ENCODE assay signal across 8 cellular contexts in the genomic region with DNA sequence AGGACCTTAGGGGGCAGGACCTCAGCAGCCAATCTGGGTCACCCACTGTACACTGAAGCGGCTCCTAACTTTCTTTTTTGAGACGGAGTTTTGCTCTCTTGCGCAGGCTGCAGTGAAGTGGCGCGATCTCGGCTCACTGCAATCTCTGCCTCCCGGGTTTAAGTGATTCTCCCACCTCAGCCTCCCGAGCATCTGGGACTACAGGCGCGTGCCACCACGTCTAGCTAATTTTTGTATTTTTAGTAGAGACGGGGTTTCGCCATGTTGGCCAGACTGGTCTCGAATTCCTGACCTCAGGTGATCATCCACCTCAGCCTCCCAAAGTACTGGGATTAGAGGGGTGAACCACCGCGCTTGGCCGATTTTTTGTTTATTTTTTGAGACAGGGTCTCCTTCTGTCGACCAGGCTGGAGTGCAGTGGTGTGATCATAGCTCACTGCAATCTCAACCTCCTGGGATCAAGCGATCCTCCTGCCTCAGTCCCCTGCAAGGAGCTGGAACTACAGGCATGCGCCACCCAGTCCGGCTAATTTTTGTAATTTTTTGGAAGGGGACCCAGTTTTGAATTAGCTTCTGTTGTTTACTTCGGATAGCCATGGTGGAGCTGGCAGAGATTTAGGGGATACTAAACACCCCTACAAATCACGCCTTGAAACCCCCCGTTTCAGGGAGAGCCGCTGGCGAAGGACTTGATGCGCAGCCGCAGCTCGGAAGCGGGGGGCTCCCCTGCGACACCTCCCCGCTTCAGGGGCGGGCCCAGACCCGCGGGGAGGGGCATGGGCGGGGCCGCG. TPM values are rescaled to one million over a fixed set of nuclear protein-coding genes. Genes with fewer than 3 reads are reported as not detected.
DNase-seq lines count a peak whose midpoint lies in the region; FAIRE-seq and TF ChIP-seq lines count a peak whose summit lies in the region.

No MANE protein-coding gene starts in this region.

- TF ChIP-seq EP300 in suprapubic skin (IDR thresholded peaks at IDR 0.05), result no peak

- TF ChIP-seq POLR2A in suprapubic skin (IDR thresholded peaks at IDR 0.05), result no peak

- no peak for TF ChIP-seq CTCF in suprapubic skin (IDR thresholded peaks at IDR 0.05)

- no peaks in the 10 kb centered on the region for H3K27me3 Mint-ChIP-seq in activated CD4-positive, alpha-beta T cell treated with anti-CD3 and anti-CD28 coated beads, Interleukin-2, amount 10 ng/mL, durations not matched to agents 24 days and 14 days
- H3K27me3 Mint-ChIP-seq in activated naive CD8-positive, alpha-beta T cell treated with anti-CD3 and anti-CD28 coated beads for 36 hours, result no peaks in the 10 kb centered on the region

- H3K27ac ChIP-seq in suprapubic skin (peak overlapping the region; percentile 97), small intestine (ENCODE audit: low read depth in 1 of 2, low read length in 1 of 2) (peak overlapping the region in 1 of 2 donors; percentile 98)

- H3K4me1 Mint-ChIP-seq in activated CD4-positive, alpha-beta T cell treated with anti-CD3 and anti-CD28 coated beads, Interleukin-2, amount 10 ng/mL, durations not matched to agents 24 days and 14 days, result peaks cover 32% of the 10 kb centered on the region
- H3K4me1 Mint-ChIP-seq in activated naive CD8-positive, alpha-beta T cell treated with anti-CD3 and anti-CD28 coated beads for 36 hours, result peaks cover 40% of the 10 kb centered on the region

- H3K27me3 ChIP-seq in suprapubic skin, result no peaks in the 10 kb centered on the region
- no peaks in the 10 kb centered on the region for H3K27me3 ChIP-seq in small intestine (ENCODE audit: control insufficient read depth in 2 of 2, insufficient read depth in 2 of 2, low read length in 2 of 2)

- DNase-seq in activated CD4-positive, alpha-beta T cell treated with anti-CD3 and anti-CD28 coated beads, Interleukin-2, amount 10 ng/mL, durations not matched to agents 24 days and 14 days, result peak; percentile 61
- DNase-seq in activated CD4-positive, alpha-beta T cell treated with anti-CD3 and anti-CD28 coated beads, Interleukin-2, amount 50 U/mL, for 1 hour, result no peak
- DNase-seq in activated naive CD8-positive, alpha-beta T cell treated with anti-CD3 and anti-CD28 coated beads for 36 hours, result no peak
- DNase-seq in iPS-NIHi7 (ENCODE audit: extremely low spot score), result peak; percentile 97
- peak in 1 of 2 donors; percentile 64 for DNase-seq in suprapubic skin (ENCODE audit: low spot score in 2 of 2)
- no peak for DNase-seq in NOMO-1 (lab: John Stamatoyannopoulos, UW; ENCODE audit: unreplicated experiment in 2 of 2)
- DNase-seq in small intestine, result no peak
- DNase-seq in islet precursor cell, result no peak

- H3K36me3 ChIP-seq in suprapubic skin (peaks cover 3% of the 10 kb centered on the region), small intestine (ENCODE audit: control insufficient read depth in 2 of 2, insufficient read depth in 2 of 2, low read length in 2 of 2) (peaks cover 0 to under 1% of the 10 kb centered on the region in 2 donors)

- H3K27ac Mint-ChIP-seq in activated CD4-positive, alpha-beta T cell treated with anti-CD3 and anti-CD28 coated beads, Interleukin-2, amount 10 ng/mL, durations not matched to agents 24 days and 14 days, result peak overlapping the region; percentile 58
- no peak overlapping the region for H3K27ac Mint-ChIP-seq in activated naive CD8-positive, alpha-beta T cell treated with anti-CD3 and anti-CD28 coated beads for 36 hours

- WGBS in suprapubic skin, result 52% methylated on average over 27 of the region's 38 CpGs
- WGBS in small intestine, 3 donors, result 24 to 35% (median 28%) methylated on average over 37 to 38 of the region's 38 CpGs

- H3K9me3 ChIP-seq in suprapubic skin, result no peaks in the 10 kb centered on the region
- no peaks in the 10 kb centered on the region for H3K9me3 ChIP-seq in small intestine (ENCODE audit: control insufficient read depth, low read depth)

- H3K4me1 ChIP-seq in suprapubic skin, result peaks cover 52% of the 10 kb centered on the region
- H3K4me1 ChIP-seq in small intestine (ENCODE audit: control insufficient read depth in 2 of 2, insufficient read depth in 1 of 2, low read depth in 1 of 2, low read length in 1 of 2), result peaks cover 0 to 11% of the 10 kb centered on the region in 2 donors

- H3K4me3 ChIP-seq in suprapubic skin, result peak overlapping the region; percentile 81
- peak overlapping the region in 1 of 2 donors; percentile 92 for H3K4me3 ChIP-seq in small intestine (ENCODE audit: low read depth in 1 of 2, low read length in 2 of 2)

- H3K9me3 Mint-ChIP-seq in activated CD4-positive, alpha-beta T cell treated with anti-CD3 and anti-CD28 coated beads, Interleukin-2, amount 10 ng/mL, durations not matched to agents 24 days and 14 days, result no peaks in the 10 kb centered on the region
- H3K9me3 Mint-ChIP-seq in activated naive CD8-positive, alpha-beta T cell treated with anti-CD3 and anti-CD28 coated beads for 36 hours, result no peaks in the 10 kb centered on the region

- intact Hi-C loops in activated CD4-positive, alpha-beta T cell treated with anti-CD3 and anti-CD28 coated beads, Interleukin-2, amount 10 ng/mL, durations not matched to agents 24 days and 14 days (cut with micrococcal nuclease), result loop anchor here (1.0 to 10.0 kb wide), 4 partner anchors 16 to 837 kb away; a partner anchor contains a TSS

- H3K4me3 Mint-ChIP-seq in activated CD4-positive, alpha-beta T cell treated with anti-CD3 and anti-CD28 coated beads, Interleukin-2, amount 10 ng/mL, durations not matched to agents 24 days and 14 days, result peak overlapping the region; percentile 95
- H3K4me3 Mint-ChIP-seq in activated naive CD8-positive, alpha-beta T cell treated with anti-CD3 and anti-CD28 coated beads for 36 hours, result peak overlapping the region; percentile 61

- FAIRE-seq in small intestine (lab: Jason Lieb, UNC), result no peak

- H3K36me3 Mint-ChIP-seq in activated CD4-positive, alpha-beta T cell treated with anti-CD3 and anti-CD28 coated beads, Interleukin-2, amount 10 ng/mL, durations not matched to agents 24 days and 14 days (ENCODE audit: low read depth), result peaks cover 4% of the 10 kb centered on the region
- peaks cover 14% of the 10 kb centered on the region for H3K36me3 Mint-ChIP-seq in activated naive CD8-positive, alpha-beta T cell treated with anti-CD3 and anti-CD28 coated beads for 36 hours

RNA-seq across cellular contexts. Expression of a gene that starts 1.5 kb away (rescaled TPM):
- total RNA-seq in activated CD4-positive, alpha-beta T cell treated with anti-CD3 and anti-CD28 coated beads, Interleukin-2, amount 10 ng/mL, durations not matched to agents 24 days and 14 days, result 112 and 113 TPM in 2 replicates
- total RNA-seq in activated naive CD8-positive, alpha-beta T cell treated with anti-CD3 and anti-CD28 coated beads for 36 hours, result 100 to 1,000 TPM; 102 to 103 TPM
- total RNA-seq in suprapubic skin, result 100 to 1,000 TPM in 3 of 4 donors, 10 to 100 TPM in 1; 93.1 to 244 (median 115) TPM
- 10 to 100 TPM; 47.8 to 84.5 (median 73.2) TPM for polyA plus RNA-seq in small intestine

Comparison
In these comparisons a context has a peak if more than half of its experiments do, and no peak if none do; other contexts are left out.
1. DNase-seq: peak in activated CD4-positive, alpha-beta T cell treated with anti-CD3 and anti-CD28 coated beads, Interleukin-2, amount 10 ng/mL, durations not matched to agents 24 days and 14 days (single experiment) and iPS-NIHi7 (single experiment); none in activated CD4-positive, alpha-beta T cell treated with anti-CD3 and anti-CD28 coated beads, Interleukin-2, amount 50 U/mL, for 1 hour (single experiment), activated naive CD8-positive, alpha-beta T cell treated with anti-CD3 and anti-CD28 coated beads for 36 hours (single experiment), NOMO-1 (0 of 2), small intestine (single experiment) and islet precursor cell (single experiment).